ENCODE assay signal across 16 cellular contexts in genomic region chr18:75811156-75811555, GRCh38.
A peak's percentile ranks its signal among the peaks of the same experiment; 100 is the strongest.
DNase-seq lines count a peak whose midpoint lies in the region; ATAC-seq and TF ChIP-seq lines count a peak whose summit lies in the region.
"Had no signal": no experiment of that assay in that cellular context is flagged by ENCODE, and none has a peak within 500 bp of the region (broad histone marks: within the 10 kb centered on the region; RNA-seq: fewer than 3 reads in every experiment).

No MANE protein-coding gene starts in this region.

- TF ChIP-seq POLR2A in upper lobe of left lung (IDR thresholded peaks at IDR 0.05) (no peak), gastrocnemius medialis (IDR thresholded peaks at IDR 0.05) (no peak)

- H3K27ac Mint-ChIP-seq in stimulated activated naive B cell treated with anti-CD40 and anti-IgM and Interleukin-4, amounts not matched to agents 10 μg/mL and 1 μg/mL and 100 μg/mL, for 72 hours, result no peak overlapping the region
- H3K27ac Mint-ChIP-seq: activated CD4-positive, alpha-beta memory T cell treated with anti-CD3 and anti-CD28 coated beads for 36 hours; activated T-helper 1 cell treated with anti-CD3 and anti-CD28 coated beads, Interleukin-12 subunit alpha, Interleukin-12 subunit beta, Interleukin-2, Interleukin-4 antibody, amounts not matched to agents 30 ng/mL and 10 ng/mL and 1 ng/mL, durations not matched to agents 14 hours and 24 hours and 36 hours had no signal

- peak overlapping the region; percentile 74 for H3K27ac ChIP-seq in hepatocyte
- H3K27ac ChIP-seq in upper lobe of left lung, result peak overlapping the region in 3 of 4 donors; percentile 20 to 40 (median 27)
- no peak overlapping the region for H3K27ac ChIP-seq in gastrocnemius medialis
- no peak overlapping the region for H3K27ac ChIP-seq in OCI-LY7 (ENCODE audit: low read depth, low read length, poor library complexity, severe bottlenecking)
- H3K27ac ChIP-seq: coronary artery, epithelial cell of prostate, thyroid gland had no signal

- H2AFZ ChIP-seq in hepatocyte (no peak overlapping the region), OCI-LY7 (ENCODE audit: low read length) (no peak overlapping the region)

- in situ Hi-C loops in gastrocnemius medialis (cut with MboI; ENCODE audit: low sequenced_read_pairs in 4 of 4), result loop anchor here in 1 of 4 donors (25.0 kb wide), 1 partner anchor 99 kb away; no protein-coding TSS in a partner anchor

- no peak for TF ChIP-seq EP300 in upper lobe of left lung (IDR thresholded peaks at IDR 0.05)

- no TSS peak for BruUV-seq in OCI-LY7 (replicated peaks; lab: Mats Ljungman, UMichigan)

- intact Hi-C loops in gastrocnemius medialis (cut with DNase I; ENCODE audit: low total_unique reads) (no loop called here), OCI-LY7 (cut with micrococcal nuclease; ENCODE audit: unreplicated experiment) (no loop called here)

- H3K4me2 ChIP-seq in hepatocyte, result peak overlapping the region; percentile 69
- no peak overlapping the region for H3K4me2 ChIP-seq in OCI-LY7 (ENCODE audit: low read length)

- ATAC-seq in upper lobe of left lung (ENCODE audit: low FRiP score in 2 of 2), result no peak
- no peak for ATAC-seq in stimulated activated naive B cell treated with anti-CD40 and anti-IgM and Interleukin-4, amounts not matched to agents 10 μg/mL and 1 μg/mL and 100 μg/mL, for 72 hours (replicated peaks)
- ATAC-seq in gastrocnemius medialis, result no peak

- no peaks in the 10 kb centered on the region for H3K27me3 ChIP-seq in hepatocyte
- no peaks in the 10 kb centered on the region for H3K27me3 ChIP-seq in upper lobe of left lung
- peaks cover 0 to 8% (median 6%) of the 10 kb centered on the region in 3 donors for H3K27me3 ChIP-seq in gastrocnemius medialis
- H3K27me3 ChIP-seq: thyroid gland had no signal

- no peak overlapping the region for H3K4me3 ChIP-seq in hepatocyte
- no peak overlapping the region for H3K4me3 ChIP-seq in upper lobe of left lung
- no peak overlapping the region for H3K4me3 ChIP-seq in gastrocnemius medialis
- no peak overlapping the region for H3K4me3 ChIP-seq in OCI-LY7 (ENCODE audit: low read depth, low read length, poor library complexity, severe bottlenecking)
- H3K4me3 ChIP-seq: coronary artery, thyroid gland had no signal

- H3K9me2 ChIP-seq in hepatocyte (replicated peaks; ENCODE audit: insufficient read depth) (no peaks in the 10 kb centered on the region), OCI-LY7 (ENCODE audit: insufficient read depth, low read length) (no peaks in the 10 kb centered on the region)

- TF ChIP-seq CTCF in hepatocyte (IDR thresholded peaks at IDR 0.05; ENCODE audit: poor library complexity) (no peak), upper lobe of left lung (IDR thresholded peaks at IDR 0.05) (no peak), gastrocnemius medialis (IDR thresholded peaks at IDR 0.05 in 4 of 5, conservative IDR thresholded peaks at IDR 0.05 in 1 of 5) (no peak), OCI-LY7 (conservative IDR thresholded peaks at IDR 0.05; ENCODE audit: low read length) (no peak)

- CTCF ChIA-PET in OCI-LY7 (lab: Charles Lee; ENCODE audit: unreplicated experiment), result no interaction called here

- H3K9me3 ChIP-seq in hepatocyte (ENCODE audit: low read depth) (no peaks in the 10 kb centered on the region), upper lobe of left lung (no peaks in the 10 kb centered on the region), gastrocnemius medialis (no peaks in the 10 kb centered on the region), OCI-LY7 (ENCODE audit: low read length) (no peaks in the 10 kb centered on the region)
- H3K9me3 ChIP-seq: thyroid gland had no signal

- H3K4me1 ChIP-seq in hepatocyte (ENCODE audit: insufficient read depth), result peaks cover 18% of the 10 kb centered on the region
- H3K4me1 ChIP-seq in upper lobe of left lung, result peaks cover 0 to 3% (median 0%) of the 10 kb centered on the region in 4 donors
- peaks cover 7 to 9% of the 10 kb centered on the region in 2 donors for H3K4me1 ChIP-seq in gastrocnemius medialis
- H3K4me1 ChIP-seq in OCI-LY7 (ENCODE audit: insufficient read depth, low read length, poor library complexity, severe bottlenecking), result no peaks in the 10 kb centered on the region

- DNase-seq in NCI-H1436 (lab: John Stamatoyannopoulos, UW) (peak; percentile 43), NCI-H1436 treated with DMSO at 0.1 percent for 48 hours (lab: John Stamatoyannopoulos, UW) (no peak), NCI-H345 (lab: John Stamatoyannopoulos, UW) (peak; percentile 89), hepatocyte (ENCODE audit: low spot score) (no peak), upper lobe of left lung (no peak), gastrocnemius medialis (no peak), OCI-LY7 (ENCODE audit: low spot score) (no peak)
- no peak for DNase-seq in stimulated activated naive B cell treated with anti-CD40 and anti-IgM and Interleukin-4, amounts not matched to agents 10 μg/mL and 1 μg/mL and 100 μg/mL, for 72 hours
- DNase-seq: 8988T; activated CD4-positive, alpha-beta memory T cell treated with anti-CD3 and anti-CD28 coated beads for 36 hours; amniotic stem cell; glutamatergic neuron had no signal

- POLR2A ChIA-PET in OCI-LY7 (lab: Charles Lee), result no interaction called here

- WGBS in hepatocyte (ENCODE audit: low lambda C conversion rate, missing lambda C conversion rate), result 55% methylated on average over 4 of the region's 4 CpGs
- WGBS in upper lobe of left lung, 2 donors, result 26 to 48% methylated on average over 4 of the region's 4 CpGs

- H3K9me3 Mint-ChIP-seq in stimulated activated naive B cell treated with anti-CD40 and anti-IgM and Interleukin-4, amounts not matched to agents 10 μg/mL and 1 μg/mL and 100 μg/mL, for 72 hours, result peaks cover 0 to 4% of the 10 kb centered on the region in 2 donors
- H3K9me3 Mint-ChIP-seq: activated CD4-positive, alpha-beta memory T cell treated with anti-CD3 and anti-CD28 coated beads for 36 hours; activated T-helper 1 cell treated with anti-CD3 and anti-CD28 coated beads, Interleukin-12 subunit alpha, Interleukin-12 subunit beta, Interleukin-2, Interleukin-4 antibody, amounts not matched to agents 30 ng/mL and 10 ng/mL and 1 ng/mL, durations not matched to agents 14 hours and 24 hours and 36 hours had no signal

- H3K4me1 Mint-ChIP-seq in stimulated activated naive B cell treated with anti-CD40 and anti-IgM and Interleukin-4, amounts not matched to agents 10 μg/mL and 1 μg/mL and 100 μg/mL, for 72 hours, result no peaks in the 10 kb centered on the region

- H3K36me3 Mint-ChIP-seq in stimulated activated naive B cell treated with anti-CD40 and anti-IgM and Interleukin-4, amounts not matched to agents 10 μg/mL and 1 μg/mL and 100 μg/mL, for 72 hours, result no peaks in the 10 kb centered on the region
- H3K36me3 Mint-ChIP-seq: activated CD4-positive, alpha-beta memory T cell treated with anti-CD3 and anti-CD28 coated beads for 36 hours had no signal

- H3K36me3 ChIP-seq in hepatocyte (replicated peaks; ENCODE audit: insufficient read depth, low read depth), result no peaks in the 10 kb centered on the region
- no peaks in the 10 kb centered on the region for H3K36me3 ChIP-seq in upper lobe of left lung
- H3K36me3 ChIP-seq in gastrocnemius medialis, result no peaks in the 10 kb centered on the region
- H3K36me3 ChIP-seq in OCI-LY7 (ENCODE audit: insufficient read depth, low read length), result no peaks in the 10 kb centered on the region
- H3K36me3 ChIP-seq: thyroid gland had no signal

- peaks cover 0 to 4% of the 10 kb centered on the region in 2 donors for H3K27me3 Mint-ChIP-seq in stimulated activated naive B cell treated with anti-CD40 and anti-IgM and Interleukin-4, amounts not matched to agents 10 μg/mL and 1 μg/mL and 100 μg/mL, for 72 hours

- H3K79me2 ChIP-seq in hepatocyte (no peaks in the 10 kb centered on the region), OCI-LY7 (ENCODE audit: insufficient read depth, low read depth, low read length) (no peaks in the 10 kb centered on the region)

- H4K20me1 ChIP-seq in hepatocyte (ENCODE audit: insufficient read depth, poor library complexity, severe bottlenecking), result no peaks in the 10 kb centered on the region
- H4K20me1 ChIP-seq in OCI-LY7 (ENCODE audit: insufficient read depth, low read length), result no peaks in the 10 kb centered on the region

- H3K4me3 Mint-ChIP-seq in stimulated activated naive B cell treated with anti-CD40 and anti-IgM and Interleukin-4, amounts not matched to agents 10 μg/mL and 1 μg/mL and 100 μg/mL, for 72 hours, result no peak overlapping the region
- H3K4me3 Mint-ChIP-seq: activated CD4-positive, alpha-beta memory T cell treated with anti-CD3 and anti-CD28 coated beads for 36 hours; activated T-helper 1 cell treated with anti-CD3 and anti-CD28 coated beads, Interleukin-12 subunit alpha, Interleukin-12 subunit beta, Interleukin-2, Interleukin-4 antibody, amounts not matched to agents 30 ng/mL and 10 ng/mL and 1 ng/mL, durations not matched to agents 14 hours and 24 hours and 36 hours had no signal

Comparison
In these comparisons a context has a peak if more than half of its experiments do, and no peak if none do; other contexts are left out.
1. DNase-seq: peak in NCI-H1436 (single experiment) and NCI-H345 (single experiment); none in NCI-H1436 treated with DMSO at 0.1 percent for 48 hours (single experiment), hepatocyte (single experiment), upper lobe of left lung (0 of 2), stimulated activated naive B cell treated with anti-CD40 and anti-IgM and Interleukin-4, amounts not matched to agents 10 μg/mL and 1 μg/mL and 100 μg/mL, for 72 hours (single experiment), gastrocnemius medialis (0 of 2) and OCI-LY7 (single experiment).
2. H3K27ac ChIP-seq: peak in hepatocyte (single experiment) and upper lobe of left lung (3 of 4); none in gastrocnemius medialis (0 of 4) and OCI-LY7 (single experiment).